1 cellular context compared by ENCODE assay signal in the genomic region with DNA sequence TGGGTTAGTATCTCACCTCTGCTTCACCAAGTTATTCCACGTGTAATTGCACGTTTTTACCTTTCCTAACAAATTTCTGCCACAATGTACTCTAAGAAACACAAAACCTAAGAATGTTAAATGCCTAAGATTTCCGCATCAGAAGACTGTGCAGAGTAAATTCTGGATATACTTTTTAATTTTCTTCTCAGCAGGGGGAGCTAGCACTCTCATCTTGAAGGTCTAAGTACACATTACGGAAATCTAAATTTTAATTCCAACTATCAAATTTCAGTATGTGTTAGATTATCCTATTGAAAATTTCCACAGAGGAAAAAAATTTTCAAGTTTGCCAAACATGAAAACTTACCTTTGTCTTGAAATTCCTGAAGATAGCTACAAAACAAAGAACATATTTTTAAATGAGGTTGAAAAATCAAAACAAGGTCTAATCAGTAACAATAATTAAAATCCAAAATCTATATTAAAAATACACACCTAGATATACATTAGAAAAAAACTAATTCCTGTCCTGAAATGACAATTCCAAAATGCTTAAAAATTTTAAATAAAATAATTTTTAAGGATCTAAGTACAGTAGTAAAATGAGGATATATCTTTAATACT.
TF ChIP-seq lines count a peak whose summit lies in the region.

No MANE protein-coding gene starts in this region.

TF ChIP-seq in Ishikawa, 13 proteins besides CTCF, POLR2A, EP300 and RAD21 (continued from another document):
- TF ChIP-seq, protein P1, sequence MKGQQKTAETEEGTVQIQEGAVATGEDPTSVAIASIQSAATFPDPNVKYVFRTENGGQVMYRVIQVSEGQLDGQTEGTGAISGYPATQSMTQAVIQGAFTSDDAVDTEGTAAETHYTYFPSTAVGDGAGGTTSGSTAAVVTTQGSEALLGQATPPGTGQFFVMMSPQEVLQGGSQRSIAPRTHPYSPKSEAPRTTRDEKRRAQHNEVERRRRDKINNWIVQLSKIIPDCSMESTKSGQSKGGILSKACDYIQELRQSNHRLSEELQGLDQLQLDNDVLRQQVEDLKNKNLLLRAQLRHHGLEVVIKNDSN (IDR thresholded peaks at IDR 0.05) = no peak
- TF ChIP-seq YY1 (IDR thresholded peaks at IDR 0.05; ENCODE audit: low read depth) (no peak), TCF12 (IDR thresholded peaks at IDR 0.05; ENCODE audit: low read depth) (no peak), MAX (IDR thresholded peaks at IDR 0.05) (no peak), EGR1 (IDR thresholded peaks at IDR 0.05) (no peak), TEAD4 (IDR thresholded peaks at IDR 0.05) (no peak), CEBPB (IDR thresholded peaks at IDR 0.05) (no peak), NFIC (IDR thresholded peaks at IDR 0.05) (no peak), ZBTB7A (IDR thresholded peaks at IDR 0.05; ENCODE audit: low read depth) (no peak)
- TF ChIP-seq, protein P2, sequence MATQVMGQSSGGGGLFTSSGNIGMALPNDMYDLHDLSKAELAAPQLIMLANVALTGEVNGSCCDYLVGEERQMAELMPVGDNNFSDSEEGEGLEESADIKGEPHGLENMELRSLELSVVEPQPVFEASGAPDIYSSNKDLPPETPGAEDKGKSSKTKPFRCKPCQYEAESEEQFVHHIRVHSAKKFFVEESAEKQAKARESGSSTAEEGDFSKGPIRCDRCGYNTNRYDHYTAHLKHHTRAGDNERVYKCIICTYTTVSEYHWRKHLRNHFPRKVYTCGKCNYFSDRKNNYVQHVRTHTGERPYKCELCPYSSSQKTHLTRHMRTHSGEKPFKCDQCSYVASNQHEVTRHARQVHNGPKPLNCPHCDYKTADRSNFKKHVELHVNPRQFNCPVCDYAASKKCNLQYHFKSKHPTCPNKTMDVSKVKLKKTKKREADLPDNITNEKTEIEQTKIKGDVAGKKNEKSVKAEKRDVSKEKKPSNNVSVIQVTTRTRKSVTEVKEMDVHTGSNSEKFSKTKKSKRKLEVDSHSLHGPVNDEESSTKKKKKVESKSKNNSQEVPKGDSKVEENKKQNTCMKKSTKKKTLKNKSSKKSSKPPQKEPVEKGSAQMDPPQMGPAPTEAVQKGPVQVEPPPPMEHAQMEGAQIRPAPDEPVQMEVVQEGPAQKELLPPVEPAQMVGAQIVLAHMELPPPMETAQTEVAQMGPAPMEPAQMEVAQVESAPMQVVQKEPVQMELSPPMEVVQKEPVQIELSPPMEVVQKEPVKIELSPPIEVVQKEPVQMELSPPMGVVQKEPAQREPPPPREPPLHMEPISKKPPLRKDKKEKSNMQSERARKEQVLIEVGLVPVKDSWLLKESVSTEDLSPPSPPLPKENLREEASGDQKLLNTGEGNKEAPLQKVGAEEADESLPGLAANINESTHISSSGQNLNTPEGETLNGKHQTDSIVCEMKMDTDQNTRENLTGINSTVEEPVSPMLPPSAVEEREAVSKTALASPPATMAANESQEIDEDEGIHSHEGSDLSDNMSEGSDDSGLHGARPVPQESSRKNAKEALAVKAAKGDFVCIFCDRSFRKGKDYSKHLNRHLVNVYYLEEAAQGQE (IDR thresholded peaks at IDR 0.05; ENCODE audit: low read depth) = no peak
